In genomic region chr19:35195822-35196221, GRCh38 we compare ENCODE assay signal across 21 cellular contexts. TPM values are rescaled to one million over a fixed set of nuclear protein-coding genes. Genes with fewer than 3 reads are reported as not detected.
DNase-seq lines count a peak whose midpoint lies in the region; ATAC-seq and FAIRE-seq lines count a peak whose summit lies in the region.
"Had no signal": no experiment of that assay in that cellular context is flagged by ENCODE, and none has a peak within 500 bp of the region (broad histone marks: within the 10 kb centered on the region; RNA-seq: fewer than 3 reads in every experiment).

No MANE protein-coding gene starts in this region.

- DNase-seq in AG08395 (ENCODE audit: low spot score) (peak; percentile 77), GM18507 (ENCODE audit: extremely low spot score, insufficient read length, low read depth) (no peak), glomerular visceral epithelial cell (ENCODE audit: extremely low spot score) (peak; percentile 74), cerebellum (ENCODE audit: low spot score) (no peak), SKM-1 (lab: John Stamatoyannopoulos, UW; ENCODE audit: unreplicated experiment) (no peak)
- DNase-seq: activated CD4-positive, alpha-beta T cell treated with anti-CD3 and anti-CD28 coated beads, Interleukin-2, amount 50 U/mL, for 1 hour; activated naive CD8-positive, alpha-beta T cell treated with anti-CD3 and anti-CD28 coated beads, Interleukin-2, amount 50 U/mL, for 24 hours; activated T-cell treated with anti-CD3 and anti-CD28 coated beads, Interleukin-2, amount 50 U/mL, for 4 hours; EL; immature natural killer cell; mammary epithelial cell; natural killer cell; NCI-H2029 treated with DMSO at 0.1 percent for 48 hours; NCI-H510A; posterior cingulate gyrus; small intestine; stimulated activated CD4-positive, alpha-beta T cell treated with anti-CD3 and anti-CD28 coated beads, Interleukin-4, amount 100 ng/mL, for 4 hours; stimulated activated CD8-positive, alpha-beta memory T cell treated with anti-CD3 and anti-CD28 coated beads, Interleukin-4, amount 100 ng/mL, for 48 hours had no signal

- ATAC-seq in HG03175 (IDR thresholded peaks at IDR 0.05; ENCODE audit: unreplicated experiment), result no peak
- ATAC-seq: activated naive CD8-positive, alpha-beta T cell treated with anti-CD3 and anti-CD28 coated beads, Interleukin-2, amount 50 U/mL, for 24 hours; activated T-cell treated with anti-CD3 and anti-CD28 coated beads, Interleukin-2, amount 50 U/mL, for 4 hours; natural killer cell had no signal

- FAIRE-seq in GM18507 (lab: Jason Lieb, UNC), result peak; percentile 72
- FAIRE-seq: H54, small intestine had no signal

RNA-seq across cellular contexts. Expression of gene FAM187B, which starts 32.7 kb away (rescaled TPM):
- not detected for total RNA-seq in cerebellum
- total RNA-seq: activated T-cell treated with anti-CD3 and anti-CD28 coated beads, Interleukin-2, amount 50 U/mL, for 4 hours; mammary epithelial cell; natural killer cell; suprapubic skin had no signal

RNA-seq across cellular contexts. Expression of gene FXYD5, which starts 41.3 kb away (rescaled TPM):
- total RNA-seq in cerebellum, result 1.00 TPM

RNA-seq across cellular contexts. Expression of gene FXYD7, which starts 52.8 kb away (rescaled TPM):
- total RNA-seq in cerebellum, result 5.2 TPM

RNA-seq across cellular contexts. Expression of gene LSR, which starts 53.0 kb away (rescaled TPM):
- total RNA-seq in cerebellum, result 2.6 TPM

RNA-seq across cellular contexts. Expression of gene FXYD1, which starts 57.2 kb away (rescaled TPM):
- total RNA-seq in cerebellum, result 1.5 TPM
- total RNA-seq: natural killer cell had no signal

Comparison
In these comparisons a context has a peak if more than half of its experiments do, and no peak if none do; other contexts are left out.
1. DNase-seq: peak in AG08395 (single experiment) and glomerular visceral epithelial cell (single experiment); none in GM18507 (single experiment), cerebellum (single experiment) and SKM-1 (single experiment).